9 cellular contexts compared by ENCODE assay signal in genomic region chr14:92659765-92660561, GRCh38.
DNase-seq lines count a peak whose midpoint lies in the region; ATAC-seq and TF ChIP-seq lines count a peak whose summit lies in the region.
"Had no signal": no experiment of that assay in that cellular context is flagged by ENCODE, and none has a peak within 500 bp of the region (broad histone marks: within the 10 kb centered on the region; RNA-seq: fewer than 3 reads in every experiment).

No MANE protein-coding gene starts in this region.

- no peak overlapping the region for H3K4me3 ChIP-seq in stomach smooth muscle (ENCODE audit: low read length in 2 of 2)

- H3K4me1 Mint-ChIP-seq in activated CD8-positive, alpha-beta T cell treated with anti-CD3 and anti-CD28 coated beads for 36 hours (ENCODE audit: low read depth), result peaks cover 85% of the 10 kb centered on the region

- no peaks in the 10 kb centered on the region for H3K27me3 Mint-ChIP-seq in activated CD8-positive, alpha-beta T cell treated with anti-CD3 and anti-CD28 coated beads for 36 hours

- intact Hi-C loops in activated CD8-positive, alpha-beta T cell treated with anti-CD3 and anti-CD28 coated beads for 36 hours (cut with micrococcal nuclease), result no loop called here
- intact Hi-C loops in left ventricle myocardium superior (cut with micrococcal nuclease), result no loop called here

- H3K9ac ChIP-seq in stomach smooth muscle (ENCODE audit: low read length in 2 of 2), result no peak overlapping the region

- POLR2A ChIA-PET in activated CD8-positive, alpha-beta T cell treated with anti-CD3 and anti-CD28 coated beads for 36 hours (lab: Charles Lee), result interaction anchor here (0.7 to 2.1 kb wide), 3 partner anchors 17 to 73 kb away, joined by 3 to 5 read pairs (median 4); no protein-coding TSS in a partner anchor

- H3K27me3 ChIP-seq in stomach smooth muscle (ENCODE audit: control insufficient read depth in 1 of 2, insufficient read depth in 2 of 2, low read length in 2 of 2), result no peaks in the 10 kb centered on the region

- H3K36me3 ChIP-seq in stomach smooth muscle (ENCODE audit: control insufficient read depth in 2 of 2, insufficient read depth in 2 of 2, low read length in 2 of 2), result peaks cover 6 to 39% of the 10 kb centered on the region in 2 donors

- peaks cover 22% of the 10 kb centered on the region for H3K4me1 ChIP-seq in stomach smooth muscle (ENCODE audit: control insufficient read depth, insufficient read depth, low read length)

- no peak for TF ChIP-seq CTCF in activated CD8-positive, alpha-beta T cell treated with anti-CD3 and anti-CD28 coated beads for 36 hours (IDR thresholded peaks at IDR 0.05)

- peak; percentile 34 for DNase-seq in HPDE6-E6E7 (ENCODE audit: extremely low spot score)
- no peak for DNase-seq in activated CD8-positive, alpha-beta T cell treated with anti-CD3 and anti-CD28 coated beads for 36 hours
- DNase-seq in left ventricle myocardium superior, result no peak
- DNase-seq in DMS 273 (lab: John Stamatoyannopoulos, UW; ENCODE audit: unreplicated experiment), result no peak
- DNase-seq: activated CD4-positive, alpha-beta T cell treated with anti-CD3 and anti-CD28 coated beads for 48 hours had no signal

- H3K4me3 Mint-ChIP-seq in activated CD8-positive, alpha-beta T cell treated with anti-CD3 and anti-CD28 coated beads for 36 hours, result no peak overlapping the region

- peak overlapping the region; percentile 18 for H3K27ac ChIP-seq in stomach smooth muscle (ENCODE audit: low read length)

- H3K9me3 Mint-ChIP-seq in activated CD8-positive, alpha-beta T cell treated with anti-CD3 and anti-CD28 coated beads for 36 hours, result peaks cover 2% of the 10 kb centered on the region

- H3K36me3 Mint-ChIP-seq in activated CD8-positive, alpha-beta T cell treated with anti-CD3 and anti-CD28 coated beads for 36 hours (ENCODE audit: low read depth), result peaks cover 94% of the 10 kb centered on the region

- CTCF ChIA-PET in activated CD8-positive, alpha-beta T cell treated with anti-CD3 and anti-CD28 coated beads for 36 hours (lab: Charles Lee), result interaction anchor here (0.6 to 1.5 kb wide), 3 partner anchors 16 to 72 kb away, joined by 3 to 4 read pairs (median 3); no protein-coding TSS in a partner anchor

- peak overlapping the region; percentile 59 for H3K27ac Mint-ChIP-seq in activated CD8-positive, alpha-beta T cell treated with anti-CD3 and anti-CD28 coated beads for 36 hours

- no peak for ATAC-seq in activated CD8-positive, alpha-beta T cell treated with anti-CD3 and anti-CD28 coated beads for 36 hours
- ATAC-seq in left ventricle myocardium superior (peak; percentile 67), HG02798 (IDR thresholded peaks at IDR 0.05; ENCODE audit: poor library complexity, unreplicated experiment) (no peak), HG03139 (IDR thresholded peaks at IDR 0.05; ENCODE audit: unreplicated experiment) (no peak), HG03457 (IDR thresholded peaks at IDR 0.05; ENCODE audit: unreplicated experiment) (no peak)

- no peaks in the 10 kb centered on the region for H3K9me3 ChIP-seq in stomach smooth muscle (ENCODE audit: control insufficient read depth in 2 of 2, low read length in 2 of 2)
